21 cellular contexts compared by ENCODE assay signal in the genomic region with DNA sequence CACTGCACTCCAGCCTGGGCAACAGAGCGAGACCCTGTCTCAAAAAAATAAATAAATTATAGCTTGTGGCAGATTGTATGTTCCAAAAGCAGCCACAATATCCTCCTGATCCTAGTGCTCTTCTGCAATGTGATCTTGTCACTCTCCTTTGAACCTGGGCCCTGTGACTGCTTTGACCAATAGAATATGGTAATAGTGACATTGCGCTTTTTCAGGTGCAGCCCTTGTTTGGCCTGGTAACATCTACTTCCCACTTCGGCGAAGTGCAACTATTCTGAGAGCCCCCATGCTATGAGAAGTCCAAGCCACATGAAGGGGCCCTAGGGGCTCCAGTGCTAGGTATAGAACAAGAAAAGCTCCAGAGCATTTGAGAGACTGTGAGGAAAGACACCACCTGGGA. TPM values are rescaled to one million over a fixed set of nuclear protein-coding genes. Genes with fewer than 3 reads are reported as not detected.
DNase-seq lines count a peak whose midpoint lies in the region; ATAC-seq, FAIRE-seq and TF ChIP-seq lines count a peak whose summit lies in the region.
"Had no signal": no experiment of that assay in that cellular context is flagged by ENCODE, and none has a peak within 500 bp of the region (broad histone marks: within the 10 kb centered on the region; RNA-seq: fewer than 3 reads in every experiment).

No MANE protein-coding gene starts in this region.

- no peak for FAIRE-seq in K562 (lab: Jason Lieb, UNC)
- FAIRE-seq: A549, G401.6, GM12891 had no signal

- TF ChIP-seq CTCF in DOHH2 (IDR thresholded peaks at IDR 0.05; ENCODE audit: low read depth, low read length, poor library complexity, severe bottlenecking) (no peak), OCI-LY1 (IDR thresholded peaks at IDR 0.05; ENCODE audit: low read length) (no peak), K562 (IDR thresholded peaks at IDR 0.05 in 2 of 3, conservative IDR thresholded peaks at IDR 0.05 in 1 of 3; ENCODE audit: insufficient read depth in 2 of 3, low read depth in 1 of 3, low read length in 3 of 3) (no peak), neural crest cell (conservative IDR thresholded peaks at IDR 0.05) (no peak)

- in situ Hi-C loops in K562 (cut with MboI) = no loop called here

- H3K9me3 ChIP-seq in DOHH2 (ENCODE audit: control insufficient read depth, insufficient read depth, low read length) (no peaks in the 10 kb centered on the region), OCI-LY1 (ENCODE audit: low read length) (no peaks in the 10 kb centered on the region), K562 (replicated peaks; ENCODE audit: control insufficient read depth, insufficient read depth, low read depth, low read length) (no peaks in the 10 kb centered on the region)
- H3K9me3 ChIP-seq: A549 had no signal

- DNase-seq in K562 (ENCODE audit: extremely low read depth in 1 of 4, low spot score in 3 of 4) = peak in 1 of 4 experiments; percentile 36
- no peak for DNase-seq in neural crest cell (ENCODE audit: low read depth, low spot score)
- no peak for DNase-seq in stimulated activated CD4-positive, alpha-beta T cell treated with anti-CD3 and anti-CD28 coated beads, Interleukin-15, amount 100 ng/mL, for 24 hours
- no peak for DNase-seq in 8988T
- no peak for DNase-seq in left colon
- DNase-seq: Calu3; CD4-positive, alpha-beta memory T cell; DMS53; DND-41; GOT3; H7; HFFc6 had no signal

- H3F3A ChIP-seq in DOHH2 (ENCODE audit: control insufficient read depth, insufficient read depth) (peaks cover 2% of the 10 kb centered on the region; the same call in 1 of the 2 replicates), OCI-LY1 (ENCODE audit: insufficient read depth, low read length) (no peaks in the 10 kb centered on the region)

- H4K20me1 ChIP-seq in DOHH2 (ENCODE audit: control insufficient read depth, insufficient read depth, low read depth, low read length) (no peaks in the 10 kb centered on the region), OCI-LY1 (ENCODE audit: insufficient read depth, low read length) (no peaks in the 10 kb centered on the region), K562 (replicated peaks; ENCODE audit: control insufficient read depth, insufficient read depth, low read length) (no peaks in the 10 kb centered on the region)
- H4K20me1 ChIP-seq: BLaER1 had no signal

- no peaks in the 10 kb centered on the region for H3K9me3 Mint-ChIP-seq in neural crest cell
- H3K9me3 Mint-ChIP-seq: CD4-positive, alpha-beta memory T cell; HFFc6 had no signal

- no peaks in the 10 kb centered on the region for H3K36me3 ChIP-seq in DOHH2 (ENCODE audit: control insufficient read depth, low read length)
- H3K36me3 ChIP-seq in OCI-LY1 (ENCODE audit: insufficient read depth, low read length) = no peaks in the 10 kb centered on the region; the same call in 1 of the 2 replicates
- H3K36me3 ChIP-seq in K562 (ENCODE audit: control insufficient read depth, insufficient read depth, low read length) = no peaks in the 10 kb centered on the region
- H3K36me3 ChIP-seq: BLaER1 had no signal

- no TSS peak for BruUV-seq in K562 (replicated peaks; lab: Mats Ljungman, UMichigan)

- no peaks in the 10 kb centered on the region for H3K27me3 Mint-ChIP-seq in neural crest cell (ENCODE audit: low read depth)

- TF ChIP-seq POLR2A in K562 (conservative IDR thresholded peaks at IDR 0.05) = no peak

- H3K27ac ChIP-seq in DOHH2 (ENCODE audit: low read depth, low read length) (no peak overlapping the region), OCI-LY1 (ENCODE audit: low read depth, low read length, poor library complexity, severe bottlenecking) (peak overlapping the region; percentile 44), K562 (ENCODE audit: extremely low read depth, low read depth, low read length) (no peak overlapping the region)
- H3K27ac ChIP-seq: BLaER1, HL-60 had no signal

- H3K4me3 Mint-ChIP-seq in neural crest cell = no peak overlapping the region
- H3K4me3 Mint-ChIP-seq: CD14-positive monocyte; CD4-positive, alpha-beta memory T cell; HFFc6 had no signal

- ATAC-seq in K562 = peak; percentile 76
- ATAC-seq in left colon = no peak
- ATAC-seq: A549, HCT116 had no signal

- H3K36me3 Mint-ChIP-seq in neural crest cell (ENCODE audit: low read depth) = no peaks in the 10 kb centered on the region
- H3K36me3 Mint-ChIP-seq: CD14-positive monocyte; CD4-positive, alpha-beta memory T cell had no signal

- H3K9me1 ChIP-seq in K562 (ENCODE audit: control insufficient read depth, insufficient read depth, low read length) = no peaks in the 10 kb centered on the region

- H3K9me2 ChIP-seq in DOHH2 (replicated peaks; ENCODE audit: control insufficient read depth, low read length) (no peaks in the 10 kb centered on the region), OCI-LY1 (ENCODE audit: low read depth, low read length) (no peaks in the 10 kb centered on the region)

- no peak for TF ChIP-seq RAD21 in K562 (CRISPR knock-in tag; conservative IDR thresholded peaks at IDR 0.05 in 1 of 2, IDR thresholded peaks at IDR 0.05 in 1 of 2)

- H3K79me2 ChIP-seq in DOHH2 (ENCODE audit: control insufficient read depth, low read length) (no peaks in the 10 kb centered on the region), OCI-LY1 (ENCODE audit: insufficient read depth, low read length) (no peaks in the 10 kb centered on the region), K562 (ENCODE audit: control insufficient read depth, insufficient read depth, low read length) (no peaks in the 10 kb centered on the region)

- H3K4me3 ChIP-seq in DOHH2 (ENCODE audit: low read length) (no peak overlapping the region), OCI-LY1 (ENCODE audit: low read depth, low read length, poor library complexity, severe bottlenecking) (no peak overlapping the region), K562 (no peak overlapping the region)
- H3K4me3 ChIP-seq: A549, BLaER1 had no signal

- TF ChIP-seq EP300 in K562 (IDR thresholded peaks at IDR 0.05; ENCODE audit: low read length) = no peak

- peak overlapping the region; percentile 96; the same call in 1 of the 2 replicates for H2AFZ ChIP-seq in OCI-LY1 (ENCODE audit: low read length)
- H2AFZ ChIP-seq in K562 (ENCODE audit: low read depth, low read length) = peak overlapping the region; percentile 28

- peaks cover 11% of the 10 kb centered on the region for H3K4me1 ChIP-seq in DOHH2 (ENCODE audit: control insufficient read depth, low read length)
- peaks cover 11% of the 10 kb centered on the region for H3K4me1 ChIP-seq in OCI-LY1 (ENCODE audit: insufficient read depth, low read length, severe bottlenecking)
- peaks cover 0 to 12% of the 10 kb centered on the region in 2 experiments; a peak in 3 of 5 replicates for H3K4me1 ChIP-seq in K562 (replicated peaks in 1 of 2; ENCODE audit: control insufficient read depth in 2 of 2, insufficient read depth in 2 of 2, low read length in 2 of 2)
- H3K4me1 ChIP-seq: BLaER1 had no signal

- 47% methylated on average over 4 of the region's 4 CpGs for WGBS in K562 (ENCODE audit: insufficient coverage, low coverage, missing lambda C conversion rate)

- H3K4me2 ChIP-seq in DOHH2 (ENCODE audit: low read length) = 0 out of 2 replicates have a peak overlapping the region, but pooled peaks have one; percentile 0
- H3K4me2 ChIP-seq in OCI-LY1 (ENCODE audit: low read length) = no peak overlapping the region
- H3K4me2 ChIP-seq in K562 (ENCODE audit: insufficient read depth, low read length) = no peak overlapping the region
- H3K4me2 ChIP-seq: A549, BLaER1 had no signal

- CTCF ChIA-PET in K562 (lab: Yijun Ruan, JAX; ENCODE audit: low intra/inter-chr PET ratio) = no interaction called here

- peaks cover 8% of the 10 kb centered on the region for H3K4me1 Mint-ChIP-seq in neural crest cell
- H3K4me1 Mint-ChIP-seq: CD4-positive, alpha-beta memory T cell had no signal

- H3K9ac ChIP-seq in OCI-LY1 (ENCODE audit: low read length) = no peak overlapping the region
- no peak overlapping the region; a peak in 1 of 4 replicates for H3K9ac ChIP-seq in K562 (ENCODE audit: insufficient read depth in 1 of 2, low read depth in 2 of 2, low read length in 2 of 2)
- H3K9ac ChIP-seq: BLaER1 had no signal

- intact Hi-C loops in K562 (cut with micrococcal nuclease) (no loop called here), left colon (cut with DNase I, micrococcal nuclease) (no loop called here)

- POLR2A ChIA-PET in K562 (lab: Yijun Ruan, JAX) = no interaction called here

- peak overlapping the region; percentile 68 for H3K27ac Mint-ChIP-seq in neural crest cell (ENCODE audit: unreplicated experiment)
- H3K27ac Mint-ChIP-seq: CD4-positive, alpha-beta memory T cell; HFFc6 had no signal

- H3K27me3 ChIP-seq in DOHH2 (ENCODE audit: control insufficient read depth, low read length) (no peaks in the 10 kb centered on the region), OCI-LY1 (ENCODE audit: insufficient read depth, low read length) (no peaks in the 10 kb centered on the region), K562 (ENCODE audit: control insufficient read depth in 2 of 2, insufficient read depth in 2 of 2, low read length in 2 of 2) (no peaks in the 10 kb centered on the region)
- H3K27me3 ChIP-seq: BLaER1 had no signal

RNA-seq across cellular contexts. Expression of gene DENND5B, which starts 31.1 kb away (rescaled TPM):
- 7.0 and 7.7 TPM in 2 replicates for total RNA-seq in K562 (2011; cell fraction: chromatin; rRNA removed; ENCODE audit: low replicate concordance)
- 3.3 and 3.8 TPM in 2 replicates for total RNA-seq in K562 (2011; cell fraction: nucleolus; rRNA removed)
- 4.1 and 5.4 TPM in 2 replicates for total RNA-seq in K562 (2011; cell fraction: nucleoplasm; rRNA removed)
- 2.1 and 3.6 TPM in 2 replicates for total RNA-seq in K562 (2014; rRNA removed)
- total RNA-seq in K562 (2014; rRNA removed; fragmentation: Illumina TruSeq; extraction: Trizol) = 4.7 and 5.0 TPM in 2 replicates
- total RNA-seq in K562 (2015; rRNA removed; fragmentation: Illumina TruSeq; extraction: Trizol) = 3.6 and 4.0 TPM in 2 replicates
- total RNA-seq in K562 (2021) = 4.5 and 5.0 TPM in 2 replicates
- polyA plus RNA-seq in K562 (2011; rRNA removed) = 6.0 and 11.8 TPM in 2 replicates
- polyA plus RNA-seq in K562 (2011; cell fraction: cytosol; rRNA removed) = 3.4 and 9.1 TPM in 2 replicates
- polyA plus RNA-seq in K562 (2011; cell fraction: nucleus; rRNA removed) = 1.5 and 4.8 TPM in 2 replicates
- polyA plus RNA-seq in K562 (2012) = 2.2 and 2.5 TPM in 2 replicates
- polyA plus RNA-seq in K562 (2014; fragmentation: Illumina TruSeq; extraction: Trizol) = 3.5 and 3.9 TPM in 2 replicates
- 1 to 10 TPM in 1 of 2 experiments, under 1 TPM in 1; 0.99 to 1.2 TPM for polyA plus RNA-seq in K562 (2014; fragmentation: Nextera tagmentation; extraction: Ambion mirVana)
- polyA plus RNA-seq in K562 (2014; rRNA removed) = 3.6 and 3.8 TPM in 2 replicates
- polyA minus RNA-seq in K562 (2011; rRNA and poly(A)+ RNA removed) = 6.9 and 16.9 TPM in 2 replicates
- 2.9 and 7.9 TPM in 2 replicates for polyA minus RNA-seq in K562 (2011; cell fraction: cytosol; rRNA and poly(A)+ RNA removed)
- 1.5 and 6.8 TPM in 2 replicates for polyA minus RNA-seq in K562 (2011; cell fraction: nucleus; rRNA and poly(A)+ RNA removed)
- 33.2 and 33.9 TPM in 2 replicates for total RNA-seq in neural crest cell
- total RNA-seq in left colon = 10 to 100 TPM; 10.5 to 14.4 TPM
- total RNA-seq: CD4-positive, alpha-beta memory T cell had no signal

RNA-seq across cellular contexts. Expression of gene ETFBKMT, which starts 37.5 kb away (rescaled TPM):
- total RNA-seq in K562 (2011; cell fraction: chromatin; rRNA removed; ENCODE audit: low replicate concordance) = 0.60 and 1.1 TPM in 2 replicates
- total RNA-seq in K562 (2011; cell fraction: nucleolus; rRNA removed) = 0.83 and 1.2 TPM in 2 replicates
- 1.1 and 1.3 TPM in 2 replicates for total RNA-seq in K562 (2011; cell fraction: nucleoplasm; rRNA removed)
- total RNA-seq in K562 (2014; rRNA removed) = 0.37 and 0.68 TPM in 2 replicates
- total RNA-seq in K562 (2014; rRNA removed; fragmentation: Illumina TruSeq; extraction: Trizol) = 1.0 and 1.2 TPM in 2 replicates
- 0.18 and 0.53 TPM in 2 replicates for total RNA-seq in K562 (2015; rRNA removed; fragmentation: Illumina TruSeq; extraction: Trizol)
- 0.60 and 1.4 TPM in 2 replicates for total RNA-seq in K562 (2021)
- polyA plus RNA-seq in K562 (2011; rRNA removed) = 0.96 and 1.0 TPM in 2 replicates
- polyA plus RNA-seq in K562 (2011; cell fraction: cytosol; rRNA removed) = 0.39 and 0.52 TPM in 2 replicates
- 0.41 and 0.71 TPM in 2 replicates for polyA plus RNA-seq in K562 (2011; cell fraction: nucleus; rRNA removed)
- polyA plus RNA-seq in K562 (2012) = 0.39 and 0.83 TPM in 2 replicates
- polyA plus RNA-seq in K562 (2014; fragmentation: Illumina TruSeq; extraction: Trizol) = 0.73 and 0.77 TPM in 2 replicates
- polyA plus RNA-seq in K562 (2014; fragmentation: Nextera tagmentation; extraction: Ambion mirVana) = 1 to 10 TPM; 1.0 to 1.7 TPM
- polyA plus RNA-seq in K562 (2014; rRNA removed) = 0.69 and 0.82 TPM in 2 replicates
- 0.88 and 1.3 TPM in 2 replicates for polyA minus RNA-seq in K562 (2011; rRNA and poly(A)+ RNA removed)
- 0.38 TPM in 1 of 2 replicates, not detected in the other for polyA minus RNA-seq in K562 (2011; cell fraction: cytosol; rRNA and poly(A)+ RNA removed)
- 0.56 and 0.67 TPM in 2 replicates for polyA minus RNA-seq in K562 (2011; cell fraction: nucleus; rRNA and poly(A)+ RNA removed)
- 1.3 and 2.2 TPM in 2 replicates for total RNA-seq in neural crest cell
- total RNA-seq in left colon = 1 to 10 TPM; 2.9 to 5.2 TPM
